ENCODE assay signal across 10 cellular contexts in genomic region chr10:14954934-14955333, GRCh38. TPM values are rescaled to one million over a fixed set of nuclear protein-coding genes. Genes with fewer than 3 reads are reported as not detected.
DNase-seq lines count a peak whose midpoint lies in the region; ATAC-seq and TF ChIP-seq lines count a peak whose summit lies in the region.
"Had no signal": no experiment of that assay in that cellular context is flagged by ENCODE, and none has a peak within 500 bp of the region (broad histone marks: within the 10 kb centered on the region; RNA-seq: fewer than 3 reads in every experiment).

No MANE protein-coding gene starts in this region.

- no peaks in the 10 kb centered on the region for H3K27me3 ChIP-seq in SJSA1 (replicated peaks)
- no peaks in the 10 kb centered on the region for H3K27me3 ChIP-seq in esophagus (ENCODE audit: control insufficient read depth in 1 of 2, insufficient read depth in 2 of 2, low read length in 2 of 2)
- H3K27me3 ChIP-seq in skeletal muscle satellite cell (ENCODE audit: control insufficient read depth, insufficient read depth, low read length), result no peaks in the 10 kb centered on the region
- no peaks in the 10 kb centered on the region for H3K27me3 ChIP-seq in heart right ventricle
- H3K27me3 ChIP-seq: cardiac muscle cell had no signal

- peak overlapping the region; percentile 96 for H3K4me2 ChIP-seq in skeletal muscle satellite cell (ENCODE audit: low read length)

- peak overlapping the region; percentile 97 for H3K27ac Mint-ChIP-seq in T-helper 2 cell treated with Interferon-gamma antibody and Interleukin-4, amounts not matched to agents 5 μg/mL and 100 μg/mL, for 36 hours

- peaks cover 21% of the 10 kb centered on the region for H3K36me3 Mint-ChIP-seq in T-helper 2 cell treated with Interferon-gamma antibody and Interleukin-4, amounts not matched to agents 5 μg/mL and 100 μg/mL, for 36 hours (ENCODE audit: low read depth)

- peaks cover 14% of the 10 kb centered on the region for H3K4me1 ChIP-seq in SJSA1 (replicated peaks)
- H3K4me1 ChIP-seq in esophagus (ENCODE audit: control insufficient read depth in 2 of 2, insufficient read depth in 2 of 2, low read length in 1 of 2), result peaks cover 0 to 2% of the 10 kb centered on the region in 2 donors
- H3K4me1 ChIP-seq in skeletal muscle satellite cell (ENCODE audit: control insufficient read depth, insufficient read depth, low read length), result peaks cover 13% of the 10 kb centered on the region
- peaks cover 0 to 40% (median 18%) of the 10 kb centered on the region in 9 donors for H3K4me1 ChIP-seq in heart right ventricle

- H3K36me3 ChIP-seq in SJSA1 (peaks cover 18% of the 10 kb centered on the region; the same call in 1 of the 2 replicates), esophagus (ENCODE audit: control insufficient read depth in 2 of 2, insufficient read depth in 2 of 2, low read length in 1 of 2) (no peaks in the 10 kb centered on the region), skeletal muscle satellite cell (ENCODE audit: insufficient read depth, low read length) (no peaks in the 10 kb centered on the region), heart right ventricle (peaks cover 0 to 3% (median 0%) of the 10 kb centered on the region in 9 donors)
- H3K36me3 ChIP-seq: cardiac muscle cell had no signal

- H3K4me3 ChIP-seq in SJSA1 (peak overlapping the region; percentile 64; the same call in 1 of the 2 replicates), esophagus (ENCODE audit: low read depth in 1 of 2, low read length in 2 of 2) (peak overlapping the region in 1 of 2 donors; percentile 76), skeletal muscle satellite cell (ENCODE audit: low read length) (peak overlapping the region; percentile 90), heart right ventricle (peak overlapping the region in 2 of 10 donors; percentile 74 to 78)

- 94 to 95% methylated on average over 19 of the region's 19 CpGs for WGBS in esophagus, 2 donors
- 95% methylated on average over 19 of the region's 19 CpGs for WGBS in heart right ventricle, 2 donors

- H3K27me3 Mint-ChIP-seq in T-helper 2 cell treated with Interferon-gamma antibody and Interleukin-4, amounts not matched to agents 5 μg/mL and 100 μg/mL, for 36 hours (ENCODE audit: low read depth), result no peaks in the 10 kb centered on the region

- peaks cover 41% of the 10 kb centered on the region for H3K4me1 Mint-ChIP-seq in T-helper 2 cell treated with Interferon-gamma antibody and Interleukin-4, amounts not matched to agents 5 μg/mL and 100 μg/mL, for 36 hours (ENCODE audit: low read depth)

- H3K9me3 ChIP-seq in SJSA1 (replicated peaks) (no peaks in the 10 kb centered on the region), esophagus (ENCODE audit: control insufficient read depth in 2 of 2, insufficient read depth in 1 of 2, low read depth in 1 of 2, low read length in 1 of 2) (no peaks in the 10 kb centered on the region), skeletal muscle satellite cell (replicated peaks; ENCODE audit: low read length) (no peaks in the 10 kb centered on the region), heart right ventricle (no peaks in the 10 kb centered on the region)

- DNase-seq in T-helper 2 cell treated with Interferon-gamma antibody and Interleukin-4, amounts not matched to agents 5 μg/mL and 100 μg/mL, for 36 hours (ENCODE audit: low spot score), result no peak
- no peak for DNase-seq in T-helper 2 cell
- DNase-seq in SJSA1 (ENCODE audit: low read depth in 1 of 2, low spot score in 2 of 2), result no peak
- no peak for DNase-seq in heart right ventricle
- no peak for DNase-seq in retina
- DNase-seq: stimulated activated CD4-positive, alpha-beta T cell treated with anti-CD3 and anti-CD28 coated beads, Interleukin-1b, Interleukin-23, amount 100 ng/mL, for 48 hours had no signal

- H3K4me3 Mint-ChIP-seq in T-helper 2 cell treated with Interferon-gamma antibody and Interleukin-4, amounts not matched to agents 5 μg/mL and 100 μg/mL, for 36 hours, result peak overlapping the region; percentile 91

- ATAC-seq in heart right ventricle (no peak), GM19395 (IDR thresholded peaks at IDR 0.05; ENCODE audit: unreplicated experiment) (no peak)

- intact Hi-C loops in heart right ventricle (cut with DNase I), result loop anchor here in 9 of 10 donors (5.0 to 10.0 kb wide), 7 partner anchors 70 to 1610 kb away; partner anchors contain the start of genes RPP38 (in 7 of the 9), SUV39H2 (in 2 of the 9), ACBD7 (in 1 of the 9) and FAM171A1 (in 1 of the 9)

- H3K27ac ChIP-seq in SJSA1 (peak overlapping the region; percentile 70), esophagus (ENCODE audit: low read depth in 2 of 2, low read length in 1 of 2) (peak overlapping the region; percentile 69 to 88), heart right ventricle (peak overlapping the region in 4 of 10 donors; percentile 76 to 95 (median 88))

- TF ChIP-seq CTCF in heart right ventricle (IDR thresholded peaks at IDR 0.05), result no peak

- H3K9ac ChIP-seq in skeletal muscle satellite cell (ENCODE audit: low read depth, low read length), result peak overlapping the region; percentile 90

- no peaks in the 10 kb centered on the region for H3K9me3 Mint-ChIP-seq in T-helper 2 cell treated with Interferon-gamma antibody and Interleukin-4, amounts not matched to agents 5 μg/mL and 100 μg/mL, for 36 hours

RNA-seq across cellular contexts. Expression of gene DCLRE1C, which starts 1.0 kb away (rescaled TPM):
- 15.9 and 17.2 TPM in 2 replicates for total RNA-seq in SJSA1 (2014; rRNA removed; shearing (Covaris generic))
- polyA plus RNA-seq in esophagus (1 to 10 TPM; 5.7 to 6.5 TPM), heart right ventricle (1 to 10 TPM; 1.9 to 3.0 TPM)
- total RNA-seq in skeletal muscle satellite cell (2012; rRNA removed), result 7.4 TPM in 2 replicates
- total RNA-seq in heart right ventricle, result 1 to 10 TPM; 1.6 to 4.2 (median 3.8) TPM

RNA-seq across cellular contexts. Expression of gene MEIG1, which starts 4.3 kb away (rescaled TPM):
- not detected in 2 replicates for total RNA-seq in SJSA1 (2014; rRNA removed; shearing (Covaris generic))
- polyA plus RNA-seq in esophagus (under 1 TPM in 1 of 2 donors, not detected in 1; 0.16 TPM), heart right ventricle (under 1 TPM in 1 of 2 donors, not detected in 1; 0.23 TPM)
- total RNA-seq in skeletal muscle satellite cell (2012; rRNA removed), result not detected in 2 replicates
- under 1 TPM in 1 of 10 donors, not detected in 9; 0.53 TPM for total RNA-seq in heart right ventricle
- total RNA-seq: cardiac muscle cell had no signal
